Comparison of ENCODE assay signal across 9 cellular contexts in the genomic region with DNA sequence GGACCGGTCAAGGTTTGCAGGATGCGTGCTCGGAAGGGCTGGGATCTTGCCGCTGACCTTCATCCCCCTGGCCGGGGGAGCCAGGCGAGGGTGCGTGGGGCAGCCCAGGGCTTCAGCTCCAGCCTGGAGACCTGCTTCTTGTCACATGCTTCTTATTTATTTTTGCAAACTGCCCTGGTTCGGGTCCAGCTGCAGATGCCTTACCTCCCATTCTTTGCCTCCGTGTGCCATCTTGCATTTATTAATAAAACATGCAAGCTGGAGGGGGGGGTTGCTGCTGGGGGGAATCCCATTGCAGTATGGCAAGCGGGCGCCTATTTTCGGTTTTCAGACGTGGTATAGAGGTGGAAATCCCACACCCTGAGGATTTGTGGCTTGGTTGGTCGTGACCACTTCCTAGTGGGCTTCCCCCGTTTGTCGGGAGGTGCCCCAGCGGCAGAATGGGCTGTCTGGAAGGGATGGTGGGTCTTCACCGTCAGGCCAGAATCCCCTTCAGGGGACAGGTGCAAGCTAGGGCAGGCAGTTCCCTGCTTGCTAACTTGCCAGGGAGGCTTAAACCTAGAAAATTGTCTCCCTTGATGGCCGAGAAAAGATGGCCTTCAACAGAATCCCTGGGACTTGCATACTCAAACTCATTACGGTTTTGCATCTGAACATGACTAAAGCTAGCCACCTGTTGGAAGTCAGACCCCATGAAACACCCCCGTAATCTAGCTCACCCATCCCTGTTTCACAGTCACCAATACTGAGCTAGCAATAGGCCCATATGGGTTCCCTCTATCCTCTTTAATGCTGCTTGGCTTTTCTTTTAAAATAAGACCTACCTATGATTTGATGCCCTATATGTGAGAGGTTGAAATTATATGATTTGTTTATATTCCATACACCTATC. TPM values are rescaled to one million over a fixed set of nuclear protein-coding genes. Genes with fewer than 3 reads are reported as not detected.
DNase-seq lines count a peak whose midpoint lies in the region; ATAC-seq and TF ChIP-seq lines count a peak whose summit lies in the region.
"Had no signal": no experiment of that assay in that cellular context is flagged by ENCODE, and none has a peak within 500 bp of the region (broad histone marks: within the 10 kb centered on the region; RNA-seq: fewer than 3 reads in every experiment).

No MANE protein-coding gene starts in this region.

- TF ChIP-seq CTCF in DND-41 (IDR thresholded peaks at IDR 0.05; ENCODE audit: borderline replicate concordance, extremely low read depth, low read length, poor library complexity, severe bottlenecking) (no peak), OCI-LY1 (IDR thresholded peaks at IDR 0.05; ENCODE audit: low read length) (no peak), body of pancreas (IDR thresholded peaks at IDR 0.05) (no peak), thoracic aorta (IDR thresholded peaks at IDR 0.05) (no peak)

- H3K9me3 ChIP-seq in DND-41 (ENCODE audit: insufficient read depth, low read length, severe bottlenecking), result no peaks in the 10 kb centered on the region
- no peaks in the 10 kb centered on the region for H3K9me3 ChIP-seq in OCI-LY1 (ENCODE audit: low read length)
- H3K9me3 ChIP-seq in body of pancreas, result no peaks in the 10 kb centered on the region
- no peaks in the 10 kb centered on the region for H3K9me3 ChIP-seq in mesodermal cell (ENCODE audit: control insufficient read depth, low read length)
- H3K9me3 ChIP-seq in thoracic aorta, result no peaks in the 10 kb centered on the region

- DNase-seq in DND-41 (peak; percentile 31), body of pancreas (no peak), thoracic aorta (ENCODE audit: low spot score) (no peak), A172 (ENCODE audit: low spot score) (no peak), NCI-H187 treated with DMSO at 0.1 percent for 48 hours (lab: John Stamatoyannopoulos, UW) (no peak), OCI-M1 (lab: John Stamatoyannopoulos, UW) (no peak)

- H3K27ac ChIP-seq in DND-41 (ENCODE audit: low read length) (no peak overlapping the region), OCI-LY1 (ENCODE audit: low read depth, low read length, poor library complexity, severe bottlenecking) (no peak overlapping the region), body of pancreas (peak overlapping the region in 3 of 4 donors; percentile 7 to 42 (median 15)), mesodermal cell (ENCODE audit: low read depth, low read length, severe bottlenecking) (no peak overlapping the region), thoracic aorta (no peak overlapping the region)

- H3K9me2 ChIP-seq in OCI-LY1 (ENCODE audit: low read depth, low read length), result no peaks in the 10 kb centered on the region

- no peaks in the 10 kb centered on the region for H4K20me1 ChIP-seq in DND-41 (ENCODE audit: insufficient read depth, low read length)
- no peaks in the 10 kb centered on the region for H4K20me1 ChIP-seq in OCI-LY1 (ENCODE audit: insufficient read depth, low read length)

- H3K36me3 ChIP-seq in DND-41 (ENCODE audit: insufficient read depth, low read length) (no peaks in the 10 kb centered on the region), OCI-LY1 (ENCODE audit: insufficient read depth, low read length) (no peaks in the 10 kb centered on the region), body of pancreas (replicated peaks in 1 of 2; ENCODE audit: insufficient read depth in 1 of 2, low read depth in 2 of 2) (no peaks in the 10 kb centered on the region), mesodermal cell (ENCODE audit: control insufficient read depth, insufficient read depth, low read length) (no peaks in the 10 kb centered on the region), thoracic aorta (no peaks in the 10 kb centered on the region)

- H3K4me2 ChIP-seq in DND-41 (ENCODE audit: insufficient read depth, low read length) (peak overlapping the region; percentile 66), OCI-LY1 (ENCODE audit: low read length) (peak overlapping the region; percentile 42; the same call in 1 of the 2 replicates)

- H3K79me2 ChIP-seq in DND-41 (ENCODE audit: insufficient read depth, low read length) (no peaks in the 10 kb centered on the region), OCI-LY1 (ENCODE audit: insufficient read depth, low read length) (no peaks in the 10 kb centered on the region)

- peak in 1 of 3 donors; percentile 41 for TF ChIP-seq POLR2A in body of pancreas (IDR thresholded peaks at IDR 0.05)

- H3K4me1 ChIP-seq in DND-41 (ENCODE audit: insufficient read depth, low read length) (peaks cover 19% of the 10 kb centered on the region), OCI-LY1 (ENCODE audit: insufficient read depth, low read length, severe bottlenecking) (peaks cover 9% of the 10 kb centered on the region), body of pancreas (peaks cover 30% of the 10 kb centered on the region), mesodermal cell (ENCODE audit: control insufficient read depth, insufficient read depth, low read length, poor library complexity, severe bottlenecking) (peaks cover 7% of the 10 kb centered on the region), thoracic aorta (ENCODE audit: control insufficient read depth in 1 of 2, low read depth in 2 of 2) (peaks cover 9 to 11% of the 10 kb centered on the region in 2 donors)

- H2AFZ ChIP-seq in DND-41 (ENCODE audit: low read depth, low read length) (no peak overlapping the region; the same call in 1 of the 2 replicates), OCI-LY1 (ENCODE audit: low read length) (no peak overlapping the region)

- intact Hi-C loops in body of pancreas (cut with DNase I), result loop anchor here (5.0 kb wide), 1 partner anchor 77 kb away; no protein-coding TSS in a partner anchor

- peaks cover 2% of the 10 kb centered on the region; the same call in 1 of the 2 replicates for H3F3A ChIP-seq in OCI-LY1 (ENCODE audit: insufficient read depth, low read length)

- H3K9ac ChIP-seq in DND-41 (ENCODE audit: low read depth, low read length) (no peak overlapping the region), OCI-LY1 (ENCODE audit: low read length) (no peak overlapping the region)

- ATAC-seq in DND-41 (ENCODE audit: insufficient read depth, low read depth), result peak; percentile 59
- no peak for ATAC-seq in body of pancreas
- ATAC-seq in thoracic aorta (ENCODE audit: insufficient number of reproducible peaks, low FRiP score, low read depth), result no peak

- H3K4me3 ChIP-seq in DND-41 (ENCODE audit: low read depth in 1 of 2, low read length in 2 of 2) (peak overlapping the region in 1 of 2 experiments; percentile 42; a peak in 2 of 4 replicates), OCI-LY1 (ENCODE audit: low read depth, low read length, poor library complexity, severe bottlenecking) (peak overlapping the region; percentile 31), body of pancreas (peak overlapping the region in 1 of 2 donors; percentile 37), mesodermal cell (ENCODE audit: extremely low read depth, insufficient read depth, low read length, poor library complexity, severe bottlenecking) (peak overlapping the region; percentile 44), thoracic aorta (peak overlapping the region; percentile 69)

- WGBS in body of pancreas, 2 donors, result 8 to 10% methylated on average over 20 of the region's 21 CpGs
- 36 to 38% methylated on average over 16 to 20 of the region's 21 CpGs for WGBS in mesodermal cell (ENCODE audit: insufficient coverage in 2 of 2), 2 experiments

- H3K27me3 ChIP-seq in DND-41 (ENCODE audit: insufficient read depth, low read length, poor library complexity) (peaks cover 60% of the 10 kb centered on the region), OCI-LY1 (ENCODE audit: insufficient read depth, low read length) (peaks cover 1% of the 10 kb centered on the region; the same call in 1 of the 2 replicates), body of pancreas (peaks cover 0 to 3% of the 10 kb centered on the region in 2 donors), thoracic aorta (replicated peaks; ENCODE audit: insufficient read depth) (no peaks in the 10 kb centered on the region)

RNA-seq across cellular contexts. Expression of a gene that starts 0.6 kb away (rescaled TPM):
- total RNA-seq in body of pancreas (1 to 10 TPM in 1 of 2 donors, under 1 TPM in 1; 0.66 to 9.1 TPM), thoracic aorta (not detected)
- polyA plus RNA-seq in mesodermal cell (2013, experiment 1 of 2), result 1.3 TPM
- polyA plus RNA-seq in mesodermal cell (2013, experiment 2 of 2), result 0.81 TPM
- 0.48 and 1.1 TPM in 2 replicates for total RNA-seq in A172 (2014; rRNA removed; shearing (Covaris generic))
- total RNA-seq: left colon had no signal

RNA-seq across cellular contexts. Expression of a gene that starts 48.1 kb away (rescaled TPM):
- total RNA-seq in body of pancreas (10 to 100 TPM; 11.5 to 20.5 TPM), thoracic aorta (not detected)
- 0.11 TPM for polyA plus RNA-seq in mesodermal cell (2013, experiment 1 of 2)
- not detected for polyA plus RNA-seq in mesodermal cell (2013, experiment 2 of 2)
- total RNA-seq in A172 (2014; rRNA removed; shearing (Covaris generic)), result 0.65 TPM in 1 of 2 replicates, not detected in the other

Comparison
In these comparisons a context has a peak if more than half of its experiments do, and no peak if none do; other contexts are left out.
1. H3K27ac ChIP-seq: peak in body of pancreas (3 of 4); none in DND-41 (single experiment), OCI-LY1 (single experiment), mesodermal cell (single experiment) and thoracic aorta (0 of 2).